8 cellular contexts compared by ENCODE assay signal in the genomic region with DNA sequence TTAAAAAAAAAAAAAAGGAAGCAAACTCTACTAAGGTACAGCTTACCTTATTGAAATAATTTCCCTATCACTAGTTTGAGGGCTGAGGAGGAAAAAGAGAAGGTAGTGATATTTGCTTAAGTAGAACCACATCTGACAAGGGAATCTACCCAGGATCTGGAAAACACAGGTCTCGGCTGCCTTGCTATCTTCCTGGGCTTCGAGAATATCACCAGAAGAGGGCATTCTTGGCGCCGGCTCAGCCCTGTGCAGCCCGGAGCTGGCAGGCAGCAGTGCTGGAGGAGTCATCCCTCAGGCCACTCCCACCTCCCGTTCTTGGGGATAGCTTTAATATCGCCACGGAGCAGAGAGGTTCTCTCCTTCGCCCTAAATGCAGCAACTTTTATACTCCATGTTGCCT.
A peak's percentile ranks its signal among the peaks of the same experiment; 100 is the strongest.
DNase-seq lines count a peak whose midpoint lies in the region; ATAC-seq and TF ChIP-seq lines count a peak whose summit lies in the region.

No MANE protein-coding gene starts in this region.

- H3K4me1 ChIP-seq in OCI-LY7 (ENCODE audit: insufficient read depth, low read length, poor library complexity, severe bottlenecking), result no peaks in the 10 kb centered on the region

- H3K9me3 ChIP-seq in OCI-LY7 (ENCODE audit: low read length), result no peaks in the 10 kb centered on the region

- H4K20me1 ChIP-seq in OCI-LY7 (ENCODE audit: insufficient read depth, low read length), result no peaks in the 10 kb centered on the region

- CTCF ChIA-PET in OCI-LY7 (lab: Charles Lee; ENCODE audit: unreplicated experiment), result no interaction called here

- intact Hi-C loops in OCI-LY7 (cut with micrococcal nuclease; ENCODE audit: unreplicated experiment), result no loop called here

- no peak overlapping the region for H3K4me2 ChIP-seq in OCI-LY7 (ENCODE audit: low read length)

- no peak for TF ChIP-seq CTCF in OCI-LY7 (conservative IDR thresholded peaks at IDR 0.05; ENCODE audit: low read length)

- H3K4me3 ChIP-seq in OCI-LY7 (ENCODE audit: low read depth, low read length, poor library complexity, severe bottlenecking), result no peak overlapping the region

- DNase-seq in DMS114 treated with DMSO at 0.1 percent for 48 hours (lab: John Stamatoyannopoulos, UW; ENCODE audit: unreplicated experiment) (peak; percentile 53), NCI-H2196 treated with DMSO at 0.1 percent for 48 hours (lab: John Stamatoyannopoulos, UW; ENCODE audit: unreplicated experiment) (peak; percentile 0), middle frontal gyrus (ENCODE audit: extremely low spot score, low spot score) (peak; percentile 69), OCI-LY7 (ENCODE audit: low spot score) (no peak)
- DNase-seq in activated CD8-positive, alpha-beta memory T cell treated with anti-CD3 and anti-CD28 coated beads for 1 hour (ENCODE audit: extremely low read depth in 1 of 2, low read depth in 1 of 2), result peak; percentile 58 to 60
- DNase-seq in effector CD4-positive, alpha-beta T cell, result peak; percentile 64
- peak; percentile 44 for DNase-seq in stimulated activated CD8-positive, alpha-beta memory T cell treated with anti-CD3 and anti-CD28 coated beads, Interleukin-15, amount 100 ng/mL, for 24 hours (ENCODE audit: low read depth)

- POLR2A ChIA-PET in OCI-LY7 (lab: Charles Lee), result no interaction called here

- BruUV-seq in OCI-LY7 (replicated peaks; lab: Mats Ljungman, UMichigan), result no TSS peak

- no peaks in the 10 kb centered on the region for H3K36me3 ChIP-seq in OCI-LY7 (ENCODE audit: insufficient read depth, low read length)

- H3K27ac ChIP-seq in OCI-LY7 (ENCODE audit: low read depth, low read length, poor library complexity, severe bottlenecking), result no peak overlapping the region

- no peak for ATAC-seq in HG03139 (IDR thresholded peaks at IDR 0.05; ENCODE audit: unreplicated experiment)

- H3K9me2 ChIP-seq in OCI-LY7 (ENCODE audit: insufficient read depth, low read length), result no peaks in the 10 kb centered on the region

- no peak overlapping the region for H2AFZ ChIP-seq in OCI-LY7 (ENCODE audit: low read length)

- H3K79me2 ChIP-seq in OCI-LY7 (ENCODE audit: insufficient read depth, low read depth, low read length), result no peaks in the 10 kb centered on the region
